ENCODE assay signal across 1 cellular context in genomic region chr6:15515660-15516375, GRCh38.
TF ChIP-seq lines count a peak whose summit lies in the region.

No MANE protein-coding gene starts in this region.

TF ChIP-seq in SK-N-SH, 30 proteins besides CTCF, POLR2A, EP300 and RAD21 (continued from another document):
- TF ChIP-seq REST (IDR thresholded peaks at IDR 0.05; ENCODE audit: low read depth, low read length) = no peak
- TF ChIP-seq TAF1 (IDR thresholded peaks at IDR 0.05; ENCODE audit: borderline replicate concordance, low read depth, low read length) = no peak
- no peak for TF ChIP-seq RFX5 (IDR thresholded peaks at IDR 0.05; ENCODE audit: low read length)
- TF ChIP-seq IRF3 (IDR thresholded peaks at IDR 0.05; ENCODE audit: low read depth, low read length) = no peak
- no peak for TF ChIP-seq USF1 (IDR thresholded peaks at IDR 0.05; ENCODE audit: borderline replicate concordance, low read depth)
- no peak for TF ChIP-seq SMC3 (IDR thresholded peaks at IDR 0.05; ENCODE audit: low read depth, low read length)
